In the genomic region with DNA sequence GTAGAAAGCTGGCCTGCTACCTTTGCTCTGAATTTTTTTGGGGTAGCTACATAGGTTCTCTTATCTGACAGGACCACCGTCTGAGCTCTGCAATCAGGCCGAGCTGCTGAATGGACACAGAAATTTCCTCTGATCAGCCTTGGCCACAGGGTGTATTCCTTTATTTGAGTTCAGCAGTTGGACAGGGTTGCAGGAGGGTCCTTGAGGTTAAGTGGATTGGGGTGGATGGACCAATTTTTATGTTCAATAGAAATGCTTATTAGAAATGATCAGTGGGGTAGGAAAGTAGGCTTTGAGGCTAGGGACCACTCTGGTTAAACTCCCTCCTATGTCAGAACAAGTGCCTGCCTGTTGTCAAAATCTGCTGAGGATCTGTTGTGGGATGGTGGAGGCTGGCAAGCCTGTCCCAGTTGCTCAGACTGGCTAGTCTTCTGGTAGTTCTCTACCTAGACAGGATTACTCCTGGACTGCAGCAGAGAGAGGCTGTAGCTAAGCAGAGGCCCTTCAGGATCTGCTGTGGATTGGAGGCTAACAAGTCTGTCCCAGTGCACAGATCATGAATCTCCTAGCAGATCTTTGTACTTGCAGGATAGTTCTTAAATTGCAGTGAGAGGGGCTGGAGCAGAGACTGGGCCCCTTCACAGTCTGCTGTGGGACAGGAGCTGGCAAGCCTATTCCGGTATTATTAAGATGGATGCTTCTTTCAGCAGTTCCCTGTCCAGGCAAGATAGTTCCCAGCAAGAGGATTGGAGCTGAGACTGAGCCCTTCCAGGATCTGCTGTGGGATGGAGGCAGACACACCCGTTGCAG, we compare ENCODE assay signal across 16 cellular contexts.
"Had no signal": no experiment of that assay in that cellular context is flagged by ENCODE, and none has a peak within 500 bp of the region (broad histone marks: within the 10 kb centered on the region; RNA-seq: fewer than 3 reads in every experiment).

No MANE protein-coding gene starts in this region.

- H3K27me3 Mint-ChIP-seq: activated B cell treated with CpG ODN at 0.5 μM for 24 hours; activated CD4-positive, alpha-beta T cell treated with anti-CD3 and anti-CD28 coated beads, Interleukin-2, amount 10 ng/mL, durations not matched to agents 7 days and 5 days; activated naive CD4-positive, alpha-beta T cell treated with anti-CD3 and anti-CD28 coated beads, Interleukin-2, amount 10 ng/mL, durations not matched to agents 7 days and 5 days; T-helper 17 cell had no signal

- H3K4me3 ChIP-seq: body of pancreas, lower lobe of right lung, mucosa of descending colon, stomach, tibial artery had no signal

- H3K9me3 ChIP-seq: body of pancreas had no signal

- DNase-seq: activated B cell treated with CpG ODN at 0.5 μM for 24 hours; activated CD4-positive, alpha-beta T cell treated with anti-CD3 and anti-CD28 coated beads, Interleukin-2, amount 10 ng/mL, durations not matched to agents 7 days and 5 days; activated CD8-positive, alpha-beta memory T cell treated with anti-CD3 and anti-CD28 coated beads for 24 hours; activated naive CD4-positive, alpha-beta T cell treated with anti-CD3 and anti-CD28 coated beads, Interleukin-2, amount 10 ng/mL, durations not matched to agents 7 days and 5 days; body of pancreas; cerebellar nuclear complex; hippocampal formation; left cardiac atrium; lower lobe of right lung; mucosa of descending colon; natural killer cell; stimulated activated CD4-positive, alpha-beta T cell treated with anti-CD3 and anti-CD28 coated beads, Interleukin-15, amount 100 ng/mL, for 24 hours; stimulated activated CD4-positive, alpha-beta T cell treated with anti-CD3 and anti-CD28 coated beads, Interleukin-4, amount 100 ng/mL, for 24 hours; stomach; T-helper 17 cell had no signal

- ATAC-seq: body of pancreas, lower lobe of right lung, natural killer cell, T-helper 17 cell had no signal

- H3K27me3 ChIP-seq: body of pancreas, stomach, tibial artery had no signal

- H3K27ac ChIP-seq: body of pancreas, lower lobe of right lung, stomach had no signal

- H3K36me3 ChIP-seq: lower lobe of right lung, stomach had no signal

- H3K27ac Mint-ChIP-seq: activated B cell treated with CpG ODN at 0.5 μM for 24 hours; activated CD4-positive, alpha-beta T cell treated with anti-CD3 and anti-CD28 coated beads, Interleukin-2, amount 10 ng/mL, durations not matched to agents 7 days and 5 days; activated naive CD4-positive, alpha-beta T cell treated with anti-CD3 and anti-CD28 coated beads, Interleukin-2, amount 10 ng/mL, durations not matched to agents 7 days and 5 days; natural killer cell; T-helper 17 cell had no signal

- H3K4me3 Mint-ChIP-seq: activated B cell treated with CpG ODN at 0.5 μM for 24 hours; activated CD4-positive, alpha-beta T cell treated with anti-CD3 and anti-CD28 coated beads, Interleukin-2, amount 10 ng/mL, durations not matched to agents 7 days and 5 days; activated naive CD4-positive, alpha-beta T cell treated with anti-CD3 and anti-CD28 coated beads, Interleukin-2, amount 10 ng/mL, durations not matched to agents 7 days and 5 days; natural killer cell; T-helper 17 cell had no signal
